ENCODE assay signal across 14 cellular contexts in genomic region chr1:185957441-185958363, GRCh38.
"Had no signal": no experiment of that assay in that cellular context is flagged by ENCODE, and none has a peak within 500 bp of the region (broad histone marks: within the 10 kb centered on the region; RNA-seq: fewer than 3 reads in every experiment).

No MANE protein-coding gene starts in this region.

- H3K27me3 ChIP-seq: brain microvascular endothelial cell, tibial nerve had no signal

- H3K36me3 ChIP-seq: brain microvascular endothelial cell, tibial nerve had no signal

- H3K27ac ChIP-seq: brain microvascular endothelial cell, tibial nerve had no signal

- ATAC-seq: effector memory CD8-positive, alpha-beta T cell; natural killer cell treated with Interleukin-12 subunit alpha and Interleukin-12 subunit beta and Interleukin-15 and Interleukin-18, amount 100 ng/mL, for 72 hours had no signal

- H3K4me3 ChIP-seq: tibial nerve had no signal

- DNase-seq: activated naive CD4-positive, alpha-beta T cell; activated naive CD8-positive, alpha-beta T cell treated with anti-CD3 and anti-CD28 coated beads, Interleukin-2, amount 10 ng/mL, durations not matched to agents 7 days and 5 days; brain microvascular endothelial cell; dermis blood vessel endothelial cell; effector memory CD8-positive, alpha-beta T cell; glutamatergic neuron; hypothalamus; kidney; nucleus accumbens; posterior cingulate gyrus; stimulated activated CD4-positive, alpha-beta T cell treated with anti-CD3 and anti-CD28 coated beads, Interleukin-4, amount 100 ng/mL, for 24 hours; stimulated activated naive CD4-positive, alpha-beta T cell had no signal

- H3K9me3 ChIP-seq: tibial nerve had no signal
